ENCODE assay signal across 11 cellular contexts in the genomic region with DNA sequence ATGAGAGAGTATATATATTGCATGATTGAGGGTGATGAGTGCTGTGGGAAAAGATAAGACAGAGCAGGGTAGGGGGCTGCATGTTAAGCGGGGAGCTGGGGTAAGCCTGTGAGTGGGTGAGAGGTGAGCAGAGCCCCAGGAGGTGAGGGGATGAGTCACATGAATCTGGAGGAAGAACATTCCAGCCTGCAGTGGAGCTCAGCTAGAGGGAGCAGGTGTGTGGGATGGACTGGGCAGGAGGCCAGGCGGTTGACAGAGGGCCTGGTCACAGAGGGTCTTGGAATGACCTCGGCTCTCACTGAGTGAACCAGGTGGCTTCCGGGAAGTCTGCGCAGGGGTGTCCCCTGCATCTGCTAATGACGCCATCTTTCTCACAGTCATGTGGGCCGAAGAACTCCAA. TPM values are rescaled to one million over a fixed set of nuclear protein-coding genes. Genes with fewer than 3 reads are reported as not detected.
DNase-seq lines count a peak whose midpoint lies in the region; ATAC-seq and TF ChIP-seq lines count a peak whose summit lies in the region.
"Had no signal": no experiment of that assay in that cellular context is flagged by ENCODE, and none has a peak within 500 bp of the region (broad histone marks: within the 10 kb centered on the region; RNA-seq: fewer than 3 reads in every experiment).

No MANE protein-coding gene starts in this region.

- H3K9me3 ChIP-seq in GM23248 (ENCODE audit: low read depth), result no peaks in the 10 kb centered on the region
- no peaks in the 10 kb centered on the region for H3K9me3 ChIP-seq in SK-N-SH
- H3K9me3 ChIP-seq in gastroesophageal sphincter, result no peaks in the 10 kb centered on the region

- H3K9ac ChIP-seq in GM23248 (peak overlapping the region; percentile 44; the same call in 1 of the 2 replicates), SK-N-SH (peak overlapping the region; percentile 53)

- H3K27me3 ChIP-seq in GM23248 (replicated peaks; ENCODE audit: insufficient read depth) (no peaks in the 10 kb centered on the region), SK-N-SH (ENCODE audit: insufficient read depth) (no peaks in the 10 kb centered on the region), gastroesophageal sphincter (no peaks in the 10 kb centered on the region)

- TF ChIP-seq POLR2A in gastroesophageal sphincter (IDR thresholded peaks at IDR 0.05), result no peak

- no peak for TF ChIP-seq RAD21 in SK-N-SH (IDR thresholded peaks at IDR 0.05; ENCODE audit: low read length)

- H3K9me2 ChIP-seq in GM23248 (ENCODE audit: insufficient read depth) (no peaks in the 10 kb centered on the region), SK-N-SH (no peaks in the 10 kb centered on the region)

- H2AFZ ChIP-seq in GM23248, result no peak overlapping the region
- no peak overlapping the region for H2AFZ ChIP-seq in SK-N-SH (ENCODE audit: low read depth)

- DNase-seq in GM23248, result peak; percentile 58
- DNase-seq in SK-N-SH, result no peak
- DNase-seq in retinal pigment epithelial cell (ENCODE audit: low read depth), result peak; percentile 34
- no peak for DNase-seq in NCI-H524 (lab: John Stamatoyannopoulos, UW)
- no peak for DNase-seq in NCI-H187 (lab: John Stamatoyannopoulos, UW)
- DNase-seq: activated T-cell treated with anti-CD3 and anti-CD28 coated beads, Interleukin-2, amount 50 U/mL, for 1 hour; NCI-H1694 treated with DMSO at 0.1 percent for 48 hours; stimulated activated naive CD4-positive, alpha-beta T cell treated with Interleukin-2 at 50 U/mL for 16 hours had no signal

- peaks cover 31% of the 10 kb centered on the region for H3K36me3 ChIP-seq in GM23248 (ENCODE audit: low read depth)
- H3K36me3 ChIP-seq in SK-N-SH (replicated peaks in 1 of 2; ENCODE audit: control insufficient read depth in 1 of 2, insufficient read depth in 2 of 2, low read length in 1 of 2), result peaks cover 36 to 57% of the 10 kb centered on the region in 2 experiments
- H3K36me3 ChIP-seq in gastroesophageal sphincter, result peaks cover 0 to 82% of the 10 kb centered on the region in 2 donors

- WGBS in GM23248 (ENCODE audit: low coverage in 1 of 2, low lambda C conversion rate in 2 of 2, missing lambda C conversion rate in 2 of 2), 2 experiments, result 42% methylated on average over 7 of the region's 7 CpGs
- 60% methylated on average over 7 of the region's 7 CpGs for WGBS in SK-N-SH (ENCODE audit: low lambda C conversion rate)
- 27 to 48% methylated on average over 5 to 7 of the region's 7 CpGs for WGBS in gastroesophageal sphincter (ENCODE audit: low coverage in 1 of 2), 2 donors

- H3K27ac ChIP-seq in GM23248, result peak overlapping the region; percentile 81
- peak overlapping the region; percentile 76 to 92 for H3K27ac ChIP-seq in SK-N-SH (ENCODE audit: low read depth in 2 of 2, low read length in 1 of 2)
- peak overlapping the region; percentile 5 to 80 (median 74) for H3K27ac ChIP-seq in gastroesophageal sphincter

- H4K20me1 ChIP-seq in GM23248 (ENCODE audit: insufficient read depth), result no peaks in the 10 kb centered on the region
- H4K20me1 ChIP-seq in SK-N-SH (ENCODE audit: insufficient read depth), result peaks cover 3% of the 10 kb centered on the region; the same call in 1 of the 2 replicates

- in situ Hi-C loops in GM23248 (cut with MboI), result no loop called here

- H3K4me1 ChIP-seq in GM23248 (ENCODE audit: insufficient read depth) (peaks cover 63% of the 10 kb centered on the region), SK-N-SH (ENCODE audit: control insufficient read depth in 1 of 2, insufficient read depth in 2 of 2, low read depth in 1 of 2, low read length in 1 of 2) (peaks cover 10 to 54% of the 10 kb centered on the region in 2 experiments), gastroesophageal sphincter (peaks cover 15 to 68% (median 30%) of the 10 kb centered on the region in 3 donors)

- ATAC-seq in gastroesophageal sphincter (peak; percentile 38), GM21529 (IDR thresholded peaks at IDR 0.05; ENCODE audit: unreplicated experiment) (no peak), HG03342 (IDR thresholded peaks at IDR 0.05; ENCODE audit: unreplicated experiment) (no peak)

- TF ChIP-seq EP300 in SK-N-SH (IDR thresholded peaks at IDR 0.05; ENCODE audit: borderline replicate concordance in 1 of 2, low read depth in 1 of 2, low read length in 1 of 2) (peak in 1 of 2 experiments; percentile 63; a peak in 1 of 4 replicates), gastroesophageal sphincter (IDR thresholded peaks at IDR 0.05) (no peak)

- H3F3A ChIP-seq in GM23248 (ENCODE audit: insufficient read depth) (peaks cover 64% of the 10 kb centered on the region), SK-N-SH (replicated peaks; ENCODE audit: insufficient read depth) (peaks cover 52% of the 10 kb centered on the region)

- CTCF ChIA-PET in SK-N-SH (lab: Yijun Ruan, JAX), result no interaction called here

- POLR2A ChIA-PET in SK-N-SH (lab: Yijun Ruan, JAX), result no interaction called here

- H3K79me2 ChIP-seq in GM23248 (ENCODE audit: insufficient read depth) (no peaks in the 10 kb centered on the region), SK-N-SH (ENCODE audit: insufficient read depth) (no peaks in the 10 kb centered on the region)

- H3K4me3 ChIP-seq in GM23248 (peak overlapping the region; percentile 48), SK-N-SH (ENCODE audit: low read depth in 2 of 2, low read length in 1 of 2) (0 out of 4 replicates have a peak overlapping the region, but pooled peaks of 1 of the 2 experiments have one; percentile 20), gastroesophageal sphincter (no peak overlapping the region), retinal pigment epithelial cell (ENCODE audit: low read length) (no peak overlapping the region)

- peak overlapping the region; percentile 73 for H3K4me2 ChIP-seq in GM23248 (ENCODE audit: unreplicated experiment)
- H3K4me2 ChIP-seq in SK-N-SH, result peak overlapping the region; percentile 60

- TF ChIP-seq CTCF in SK-N-SH (IDR thresholded peaks at IDR 0.05) (no peak), gastroesophageal sphincter (IDR thresholded peaks at IDR 0.05) (no peak), retinal pigment epithelial cell (conservative IDR thresholded peaks at IDR 0.05; ENCODE audit: low read depth, low read length) (no peak)

TF ChIP-seq in SK-N-SH, 30 proteins besides CTCF, POLR2A, EP300 and RAD21 (continues in another document):
- TF ChIP-seq NFIC (IDR thresholded peaks at IDR 0.05; ENCODE audit: borderline replicate concordance), result peak; percentile 89
- peak; percentile 59; the same call in 1 of the 2 replicates for TF ChIP-seq MEF2A (IDR thresholded peaks at IDR 0.05; ENCODE audit: borderline replicate concordance, low read depth)
- no peak for TF ChIP-seq SIN3A (IDR thresholded peaks at IDR 0.05; ENCODE audit: borderline replicate concordance, low read depth, low read length)
- peak; percentile 67 for TF ChIP-seq JUND (IDR thresholded peaks at IDR 0.05)
- TF ChIP-seq NRF1 (IDR thresholded peaks at IDR 0.05; ENCODE audit: low read depth, low read length), result no peak
- TF ChIP-seq POLR2AphosphoS5 (IDR thresholded peaks at IDR 0.05; ENCODE audit: low read depth, low read length), result no peak
- no peak for TF ChIP-seq YY1 (IDR thresholded peaks at IDR 0.05; ENCODE audit: low read depth)
- no peak for TF ChIP-seq GATA2 (CRISPR knock-in tag; IDR thresholded peaks at IDR 0.05)
- peak; percentile 70; the same call in 1 of the 2 replicates for TF ChIP-seq RXRA (IDR thresholded peaks at IDR 0.05; ENCODE audit: borderline replicate concordance, low read depth)
- TF ChIP-seq FOSL2 (IDR thresholded peaks at IDR 0.05; ENCODE audit: borderline replicate concordance, low read depth), result peak; percentile 72
- TF ChIP-seq, protein P1, sequence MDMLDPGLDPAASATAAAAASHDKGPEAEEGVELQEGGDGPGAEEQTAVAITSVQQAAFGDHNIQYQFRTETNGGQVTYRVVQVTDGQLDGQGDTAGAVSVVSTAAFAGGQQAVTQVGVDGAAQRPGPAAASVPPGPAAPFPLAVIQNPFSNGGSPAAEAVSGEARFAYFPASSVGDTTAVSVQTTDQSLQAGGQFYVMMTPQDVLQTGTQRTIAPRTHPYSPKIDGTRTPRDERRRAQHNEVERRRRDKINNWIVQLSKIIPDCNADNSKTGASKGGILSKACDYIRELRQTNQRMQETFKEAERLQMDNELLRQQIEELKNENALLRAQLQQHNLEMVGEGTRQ (IDR thresholded peaks at IDR 0.05; ENCODE audit: borderline replicate concordance, low read depth, low read length), result no peak
- no peak for TF ChIP-seq FOXJ3 (CRISPR knock-in tag; IDR thresholded peaks at IDR 0.05)
- no peak for TF ChIP-seq GABPA (IDR thresholded peaks at IDR 0.05; ENCODE audit: low read depth)
- TF ChIP-seq FOXM1 (IDR thresholded peaks at IDR 0.05; ENCODE audit: low read depth), result no peak
- no peak for TF ChIP-seq ELF1 (IDR thresholded peaks at IDR 0.05)

RNA-seq across cellular contexts. Expression of a gene that starts 44.4 kb away (rescaled TPM):
- total RNA-seq in GM23248 (2014; rRNA removed; shearing (Covaris generic)), result 23.4 and 26.4 TPM in 2 replicates
- polyA plus RNA-seq in GM23248 (2016; fragmentation: Nextera tagmentation; extraction: Ambion mirVana) (42.1 TPM in 2 replicates), SK-N-SH (2012; rRNA removed) (21.2 and 23.1 TPM in 2 replicates)
- polyA plus RNA-seq in SK-N-SH (2012; cell fraction: cytosol; rRNA removed), result 18.1 and 20.1 TPM in 2 replicates
- polyA plus RNA-seq in SK-N-SH (2012; cell fraction: nucleus; rRNA removed), result 48.3 and 65.4 TPM in 2 replicates
- total RNA-seq in gastroesophageal sphincter, result 10 to 100 TPM; 36.8 to 52.8 (median 42.3) TPM

RNA-seq across cellular contexts. Expression of a gene that starts 47.5 kb away (rescaled TPM):
- total RNA-seq in GM23248 (2014; rRNA removed; shearing (Covaris generic)), result 237 and 241 TPM in 2 replicates
- polyA plus RNA-seq in GM23248 (2016; fragmentation: Nextera tagmentation; extraction: Ambion mirVana) (74.8 and 77.3 TPM in 2 replicates), SK-N-SH (2012; rRNA removed) (42.8 and 55.1 TPM in 2 replicates)
- 49.7 and 50.8 TPM in 2 replicates for polyA plus RNA-seq in SK-N-SH (2012; cell fraction: cytosol; rRNA removed)
- polyA plus RNA-seq in SK-N-SH (2012; cell fraction: nucleus; rRNA removed), result 64.7 and 121 TPM in 2 replicates
- 100 to 1,000 TPM; 141 to 182 (median 153) TPM for total RNA-seq in gastroesophageal sphincter

RNA-seq across cellular contexts. Expression of a gene that starts 51.7 kb away (rescaled TPM):
- 11.7 and 14.7 TPM in 2 replicates for total RNA-seq in GM23248 (2014; rRNA removed; shearing (Covaris generic))
- polyA plus RNA-seq in GM23248 (2016; fragmentation: Nextera tagmentation; extraction: Ambion mirVana), result 9.7 and 11.5 TPM in 2 replicates
- 19.0 and 37.3 TPM in 2 replicates for polyA plus RNA-seq in SK-N-SH (2012; rRNA removed)
- polyA plus RNA-seq in SK-N-SH (2012; cell fraction: cytosol; rRNA removed), result 27.3 and 33.6 TPM in 2 replicates
- polyA plus RNA-seq in SK-N-SH (2012; cell fraction: nucleus; rRNA removed), result 58.3 and 84.4 TPM in 2 replicates
- total RNA-seq in gastroesophageal sphincter, result 10 to 100 TPM; 12.4 to 29.4 (median 17.6) TPM

Comparison
In these comparisons a context has a peak if more than half of its experiments do, and no peak if none do; other contexts are left out.
1. DNase-seq: peak in GM23248 (single experiment) and retinal pigment epithelial cell (single experiment); none in SK-N-SH (single experiment), NCI-H524 (0 of 2) and NCI-H187 (0 of 2).
2. Peak in every context shown above with its lines, with median percentiles within 50 percentile points of each other: H3K27ac ChIP-seq.